Comparison of ENCODE assay signal across 1 cellular context in genomic region chr9:136613824-136614371, GRCh38.
TF ChIP-seq lines count a peak whose summit lies in the region.

No MANE protein-coding gene starts in this region.

TF ChIP-seq in H1, 55 proteins besides CTCF, POLR2A, EP300 and RAD21:
- TF ChIP-seq TCF12 (IDR thresholded peaks at IDR 0.05; ENCODE audit: low read depth, low read length) (no peak), CTBP2 (IDR thresholded peaks at IDR 0.05; ENCODE audit: borderline replicate concordance, insufficient read depth, insufficient read length, low read length) (no peak), ATF2 (IDR thresholded peaks at IDR 0.05; ENCODE audit: low read length) (no peak), KDM1A (IDR thresholded peaks at IDR 0.05; ENCODE audit: borderline replicate concordance, low read length) (no peak), SP4 (IDR thresholded peaks at IDR 0.05; ENCODE audit: low read length) (no peak), E2F6 (IDR thresholded peaks at IDR 0.05) (no peak), TAF7 (optimal IDR thresholded peaks at IDR 0.05; ENCODE audit: borderline replicate concordance, low read depth, low read length) (no peak), JUN (IDR thresholded peaks at IDR 0.05; ENCODE audit: low read depth, low read length) (no peak), KDM5A (IDR thresholded peaks at IDR 0.05; ENCODE audit: low read length) (no peak), SIN3A (conservative IDR thresholded peaks at IDR 0.05 in 1 of 2, IDR thresholded peaks at IDR 0.05 in 1 of 2; ENCODE audit: low read depth in 1 of 2, low read length in 2 of 2) (no peak), NANOG (IDR thresholded peaks at IDR 0.05; ENCODE audit: insufficient read depth, low read depth, low read length, poor library complexity, severe bottlenecking) (no peak), POU5F1 (IDR thresholded peaks at IDR 0.05; ENCODE audit: low read depth, low read length) (no peak), SP1 (IDR thresholded peaks at IDR 0.05; ENCODE audit: low read depth, low read length) (no peak), TEAD4 (IDR thresholded peaks at IDR 0.05; ENCODE audit: low read depth, low read length) (no peak), CHD7 (IDR thresholded peaks at IDR 0.05; ENCODE audit: insufficient replicate concordance, low read length) (no peak), SIX5 (IDR thresholded peaks at IDR 0.05; ENCODE audit: low read depth, low read length) (no peak)
TF ChIP-seq in H1: peak in this region for 0.
